18 cellular contexts compared by ENCODE assay signal in the genomic region with DNA sequence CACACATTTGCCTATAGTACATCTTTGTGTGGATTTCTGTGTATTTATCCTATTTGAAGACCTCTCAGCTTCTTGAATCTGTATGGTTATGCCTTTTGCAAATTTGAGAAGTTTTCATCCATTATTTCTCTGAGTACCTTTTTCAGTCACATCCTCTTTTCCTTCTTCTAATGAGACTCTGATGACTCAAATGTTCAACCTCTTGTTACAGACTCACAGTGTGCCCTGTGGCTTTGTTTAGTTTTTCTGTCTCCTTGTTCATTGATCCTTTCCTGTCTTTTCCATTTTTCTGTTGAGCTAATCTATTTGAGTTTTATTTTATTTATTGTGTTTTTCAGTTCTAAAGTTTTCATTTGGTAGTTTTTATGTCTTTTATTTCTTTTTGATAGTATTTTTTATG.
DNase-seq lines count a peak whose midpoint lies in the region; ATAC-seq, FAIRE-seq and TF ChIP-seq lines count a peak whose summit lies in the region.
"Had no signal": no experiment of that assay in that cellular context is flagged by ENCODE, and none has a peak within 500 bp of the region (broad histone marks: within the 10 kb centered on the region; RNA-seq: fewer than 3 reads in every experiment).

No MANE protein-coding gene starts in this region.

- no peak for TF ChIP-seq RAD21 in HCT116 (IDR thresholded peaks at IDR 0.05; ENCODE audit: low read depth)

- H3K36me3 ChIP-seq in HCT116 (ENCODE audit: control insufficient read depth in 1 of 2, insufficient read depth in 2 of 2, low read length in 2 of 2) (no peaks in the 10 kb centered on the region), astrocyte (ENCODE audit: insufficient read depth, low read length) (no peaks in the 10 kb centered on the region), fibroblast of lung (ENCODE audit: control insufficient read depth, insufficient read depth, low read length) (no peaks in the 10 kb centered on the region), adrenal gland (replicated peaks in 1 of 2) (no peaks in the 10 kb centered on the region)

- H3K4me2 ChIP-seq in HCT116 (ENCODE audit: low read length), result no peak overlapping the region
- H3K4me2 ChIP-seq in astrocyte (ENCODE audit: low read length), result no peak overlapping the region
- no peak overlapping the region for H3K4me2 ChIP-seq in fibroblast of lung (ENCODE audit: extremely low read depth, insufficient read depth, low read length)

- H3K27ac ChIP-seq in HCT116 (ENCODE audit: low read depth, low read length), result no peak overlapping the region
- H3K27ac ChIP-seq in astrocyte (ENCODE audit: low read depth, low read length), result no peak overlapping the region
- no peak overlapping the region for H3K27ac ChIP-seq in fibroblast of lung (ENCODE audit: insufficient read depth, low read length)
- H3K27ac ChIP-seq in adrenal gland, result no peak overlapping the region

- no peaks in the 10 kb centered on the region for H3K9me3 Mint-ChIP-seq in astrocyte (ENCODE audit: unreplicated experiment)

- POLR2A ChIA-PET in HCT116 (lab: Charles Lee), result no interaction called here

- H2AFZ ChIP-seq in HCT116 (ENCODE audit: low read depth, low read length, poor library complexity, severe bottlenecking), result peak overlapping the region; percentile 30
- no peak overlapping the region for H2AFZ ChIP-seq in astrocyte (ENCODE audit: low read depth, low read length)
- no peak overlapping the region for H2AFZ ChIP-seq in fibroblast of lung (ENCODE audit: low read length)

- no TSS peak for BruUV-seq in HCT116 (replicated peaks; lab: Mats Ljungman, UMichigan)

- no peaks in the 10 kb centered on the region for H3K9me2 ChIP-seq in HCT116 (ENCODE audit: insufficient read depth)

- no peak overlapping the region for H3K4me3 ChIP-seq in HCT116 (replicated peaks in 1 of 2; ENCODE audit: low read depth in 1 of 2, low read length in 2 of 2)
- no peak overlapping the region for H3K4me3 ChIP-seq in astrocyte (ENCODE audit: insufficient read depth, low read depth, low read length)
- H3K4me3 ChIP-seq in fibroblast of lung (replicated peaks in 1 of 4; ENCODE audit: control extremely low read depth in 1 of 4, insufficient read depth in 1 of 4, low read depth in 3 of 4, low read length in 4 of 4), result no peak overlapping the region
- H3K4me3 ChIP-seq in adrenal gland, result no peak overlapping the region

- intact Hi-C loops in HCT116 (cut with micrococcal nuclease) (no loop called here), adrenal gland (cut with DNase I) (no loop called here)

- DNase-seq in HCT116 (ENCODE audit: low read depth, low spot score) (no peak), astrocyte (ENCODE audit: low read depth) (no peak), fibroblast of lung (ENCODE audit: low read depth in 2 of 2) (peak; percentile 2 to 6), renal cortical epithelial cell (ENCODE audit: low read depth) (peak; percentile 8), NCI-H1092 (lab: John Stamatoyannopoulos, UW) (no peak), adrenal gland (no peak)
- DNase-seq: AML-193, COR-L47, Kasumi-1, NCI-H1417, NCI-H1930, NCI-H2171, NCI-H446, NCI-H69, RPMI8226 had no signal

- H3K27me3 ChIP-seq in HCT116 (ENCODE audit: insufficient read depth, low read length) (no peaks in the 10 kb centered on the region), astrocyte (ENCODE audit: insufficient read depth, low read length) (no peaks in the 10 kb centered on the region), fibroblast of lung (ENCODE audit: control insufficient read depth, insufficient read depth, low read length) (no peaks in the 10 kb centered on the region), adrenal gland (no peaks in the 10 kb centered on the region)

- H3K9me3 ChIP-seq in HCT116 (ENCODE audit: control insufficient read depth in 1 of 2, insufficient read depth in 1 of 2, low read depth in 1 of 2, low read length in 2 of 2), result no peaks in the 10 kb centered on the region
- H3K9me3 ChIP-seq in astrocyte (ENCODE audit: insufficient read depth, low read depth, low read length), result no peaks in the 10 kb centered on the region
- no peaks in the 10 kb centered on the region for H3K9me3 ChIP-seq in fibroblast of lung (ENCODE audit: control insufficient read depth, insufficient read depth, low read depth, low read length)
- no peaks in the 10 kb centered on the region for H3K9me3 ChIP-seq in adrenal gland (replicated peaks in 1 of 3)

- H3K4me1 Mint-ChIP-seq in astrocyte (ENCODE audit: low read depth, unreplicated experiment), result peaks cover 14% of the 10 kb centered on the region
- H3K4me1 Mint-ChIP-seq: IgD-negative memory B cell had no signal

- H3K4me3 Mint-ChIP-seq in astrocyte (ENCODE audit: unreplicated experiment), result no peak overlapping the region
- H3K4me3 Mint-ChIP-seq: IgD-negative memory B cell had no signal

- FAIRE-seq in astrocyte (lab: Jason Lieb, UNC), result no peak
- FAIRE-seq: GM12892 had no signal

- RAD21 ChIA-PET in HCT116 (lab: Charles Lee; ENCODE audit: low non-redundant PET in 1 of 2, low total read pairs in 2 of 2, uncharacterized antibody in 2 of 2, unreplicated experiment in 2 of 2), result no interaction called here

- no peaks in the 10 kb centered on the region for H4K20me1 ChIP-seq in HCT116 (ENCODE audit: insufficient read depth)
- H4K20me1 ChIP-seq in astrocyte (ENCODE audit: insufficient read depth, low read length), result no peaks in the 10 kb centered on the region
- no peaks in the 10 kb centered on the region for H4K20me1 ChIP-seq in fibroblast of lung (ENCODE audit: control insufficient read depth, extremely low read depth, insufficient read depth, low read length)

- TF ChIP-seq CTCF in HCT116 (IDR thresholded peaks at IDR 0.05 in 2 of 3, conservative IDR thresholded peaks at IDR 0.05 in 1 of 3; ENCODE audit: borderline replicate concordance in 1 of 3, insufficient read depth in 1 of 3, low read depth in 2 of 3, low read length in 2 of 3) (no peak), astrocyte (IDR thresholded peaks at IDR 0.05; ENCODE audit: insufficient read depth, low read depth, low read length) (no peak), fibroblast of lung (conservative IDR thresholded peaks at IDR 0.05 in 1 of 2, IDR thresholded peaks at IDR 0.05 in 1 of 2; ENCODE audit: low read depth in 1 of 2, low read length in 2 of 2) (no peak), adrenal gland (IDR thresholded peaks at IDR 0.05) (no peak)

- H3K79me2 ChIP-seq in HCT116 (ENCODE audit: insufficient read depth, low read length), result no peaks in the 10 kb centered on the region
- no peaks in the 10 kb centered on the region for H3K79me2 ChIP-seq in astrocyte (ENCODE audit: insufficient read depth, low read length)
- no peaks in the 10 kb centered on the region for H3K79me2 ChIP-seq in fibroblast of lung (ENCODE audit: control insufficient read depth, insufficient read depth, low read length)

- ATAC-seq in HCT116, result no peak
- no peak for ATAC-seq in HG03139 (IDR thresholded peaks at IDR 0.05; ENCODE audit: unreplicated experiment)

- no peaks in the 10 kb centered on the region for H3K36me3 Mint-ChIP-seq in astrocyte (ENCODE audit: low read depth, unreplicated experiment)
- H3K36me3 Mint-ChIP-seq: IgD-negative memory B cell had no signal

- H3K27me3 Mint-ChIP-seq in astrocyte (ENCODE audit: low read depth, unreplicated experiment), result no peaks in the 10 kb centered on the region
- H3K27me3 Mint-ChIP-seq: IgD-negative memory B cell had no signal

- no peak for TF ChIP-seq POLR2A in HCT116 (IDR thresholded peaks at IDR 0.05; ENCODE audit: borderline replicate concordance, extremely low read depth, insufficient read depth, insufficient read length)
- no peak for TF ChIP-seq POLR2A in adrenal gland (IDR thresholded peaks at IDR 0.05)

- H3K9ac ChIP-seq in HCT116 (ENCODE audit: low read length), result no peak overlapping the region
- no peak overlapping the region for H3K9ac ChIP-seq in astrocyte (ENCODE audit: low read length)
- no peak overlapping the region for H3K9ac ChIP-seq in fibroblast of lung (ENCODE audit: insufficient read depth, low read length)

- CTCF ChIA-PET in HCT116 (lab: Charles Lee), result no interaction called here

- H3K4me1 ChIP-seq in HCT116 (ENCODE audit: control insufficient read depth in 1 of 2, insufficient read depth in 2 of 2, low read length in 2 of 2), result peaks cover 0 to 6% of the 10 kb centered on the region in 2 experiments; a peak in 1 of 4 replicates
- H3K4me1 ChIP-seq in astrocyte (ENCODE audit: insufficient read depth, low read length), result no peaks in the 10 kb centered on the region
- H3K4me1 ChIP-seq in fibroblast of lung (ENCODE audit: control insufficient read depth, extremely low read depth, insufficient read depth, low read length), result no peaks in the 10 kb centered on the region
- H3K4me1 ChIP-seq in adrenal gland (replicated peaks in 1 of 2), result no peaks in the 10 kb centered on the region

- H3K27ac Mint-ChIP-seq in astrocyte (ENCODE audit: unreplicated experiment), result peak overlapping the region; percentile 91
- H3K27ac Mint-ChIP-seq: IgD-negative memory B cell had no signal

TF ChIP-seq in HCT116, 20 proteins besides CTCF, POLR2A, EP300 and RAD21 (continues in another document):
- TF ChIP-seq FOSL1 (IDR thresholded peaks at IDR 0.05; ENCODE audit: low read depth) (no peak), ZFX (IDR thresholded peaks at IDR 0.05) (no peak), EZH2phosphoT487 (IDR thresholded peaks at IDR 0.05; ENCODE audit: borderline replicate concordance) (no peak), ZBTB33 (IDR thresholded peaks at IDR 0.05; ENCODE audit: extremely low read depth, insufficient replicate concordance, low read length) (no peak), TCF7L2 (IDR thresholded peaks at IDR 0.05; ENCODE audit: borderline replicate concordance, extremely low read depth, insufficient read depth, insufficient read length) (no peak), SP1 (IDR thresholded peaks at IDR 0.05; ENCODE audit: low read depth) (no peak), JUND (IDR thresholded peaks at IDR 0.05) (no peak), EZH2 (IDR thresholded peaks at IDR 0.05) (no peak)
- TF ChIP-seq, protein P1, sequence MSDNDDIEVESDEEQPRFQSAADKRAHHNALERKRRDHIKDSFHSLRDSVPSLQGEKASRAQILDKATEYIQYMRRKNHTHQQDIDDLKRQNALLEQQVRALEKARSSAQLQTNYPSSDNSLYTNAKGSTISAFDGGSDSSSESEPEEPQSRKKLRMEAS (IDR thresholded peaks at IDR 0.05), result no peak

Comparison
In these comparisons a context has a peak if more than half of its experiments do, and no peak if none do; other contexts are left out.
1. DNase-seq: peak in fibroblast of lung (2 of 2) and renal cortical epithelial cell (single experiment); none in HCT116 (single experiment), astrocyte (single experiment), NCI-H1092 (single experiment) and adrenal gland (0 of 7).